Comparison of ENCODE assay signal across 8 cellular contexts in genomic region chr5:103258368-103258956, GRCh38. TPM values are rescaled to one million over a fixed set of nuclear protein-coding genes. Genes with fewer than 3 reads are reported as not detected.
DNase-seq lines count a peak whose midpoint lies in the region; ATAC-seq and TF ChIP-seq lines count a peak whose summit lies in the region.

TSS of gene MACIR (plus strand) at chr5:103258763. CDS start at chr5:103275920, 17,157 bp downstream.

- no peaks in the 10 kb centered on the region for H3K9me3 ChIP-seq in spleen

- H3K27ac ChIP-seq in spleen: peak within 1 kb of the TSS; percentile 85 to 96 (median 87)

- TF ChIP-seq POLR2A in spleen (IDR thresholded peaks at IDR 0.05): peak in 2 of 3 donors; percentile 12 to 30

- intact Hi-C loops in spleen (cut with DNase I; ENCODE audit: low total_unique reads): no loop called here

- 0 to 1% (median 0%) methylated on average over 16 to 45 of the region's 45 CpGs for WGBS in spleen, 5 donors

- DNase-seq in AG10803 (ENCODE audit: low read depth) (peak; percentile 99), NCI-H446 (lab: John Stamatoyannopoulos, UW) (peak; percentile 92 to 97), cerebellar cortex (ENCODE audit: low spot score) (peak; percentile 95), inferior parietal cortex (ENCODE audit: extremely low spot score) (peak; percentile 79), spleen (peak; percentile 100)

- H3K36me3 ChIP-seq in spleen: no peaks in the 10 kb centered on the region

- ATAC-seq in GM19035 (IDR thresholded peaks at IDR 0.05; ENCODE audit: unreplicated experiment): peak; percentile 73
- peak; percentile 85 for ATAC-seq in HG03342 (IDR thresholded peaks at IDR 0.05; ENCODE audit: unreplicated experiment)
- ATAC-seq in activated CD4-positive, CD25-positive, alpha-beta regulatory T cell treated with anti-CD3 and anti-CD28 coated beads, Interleukin-2, amount 50 U/mL, for 24 hours: peak; percentile 91 to 94

- TF ChIP-seq CTCF in AG10803 (conservative IDR thresholded peaks at IDR 0.05; ENCODE audit: low read length) (0 out of 2 replicates have a peak, but pooled peaks have one; percentile 20), spleen (IDR thresholded peaks at IDR 0.05 in 8 of 11, conservative IDR thresholded peaks at IDR 0.05 in 3 of 11) (peak in 6 of 11 experiments; percentile 5 to 56 (median 42))

- peaks cover 0 to 50% (median 27%) of the 10 kb centered on the region in 6 donors for H3K4me1 ChIP-seq in spleen

- H3K27me3 ChIP-seq in spleen (replicated peaks in 1 of 7): no peaks in the 10 kb centered on the region

- H3K4me3 ChIP-seq in AG10803 (ENCODE audit: low read length) (peak within 1 kb of the TSS; percentile 84), spleen (peak within 1 kb of the TSS; percentile 85 to 100 (median 96))

RNA-seq across cellular contexts. Expression of gene MACIR, which starts in this region (rescaled TPM):
- total RNA-seq in spleen: 10 to 100 TPM in 1 of 7 donors, 1 to 10 TPM in 6; 3.0 to 11.7 (median 4.1) TPM
- polyA plus RNA-seq in spleen: 1 to 10 TPM; 1.5 to 3.6 (median 2.4) TPM

Comparison
In these comparisons a context has a peak if more than half of its experiments do, and no peak if none do; other contexts are left out.
1. Peak in every context shown above with its lines: DNase-seq, ATAC-seq, H3K4me3 ChIP-seq and H3K27ac ChIP-seq.